ENCODE assay signal across 1 cellular context in the genomic region with DNA sequence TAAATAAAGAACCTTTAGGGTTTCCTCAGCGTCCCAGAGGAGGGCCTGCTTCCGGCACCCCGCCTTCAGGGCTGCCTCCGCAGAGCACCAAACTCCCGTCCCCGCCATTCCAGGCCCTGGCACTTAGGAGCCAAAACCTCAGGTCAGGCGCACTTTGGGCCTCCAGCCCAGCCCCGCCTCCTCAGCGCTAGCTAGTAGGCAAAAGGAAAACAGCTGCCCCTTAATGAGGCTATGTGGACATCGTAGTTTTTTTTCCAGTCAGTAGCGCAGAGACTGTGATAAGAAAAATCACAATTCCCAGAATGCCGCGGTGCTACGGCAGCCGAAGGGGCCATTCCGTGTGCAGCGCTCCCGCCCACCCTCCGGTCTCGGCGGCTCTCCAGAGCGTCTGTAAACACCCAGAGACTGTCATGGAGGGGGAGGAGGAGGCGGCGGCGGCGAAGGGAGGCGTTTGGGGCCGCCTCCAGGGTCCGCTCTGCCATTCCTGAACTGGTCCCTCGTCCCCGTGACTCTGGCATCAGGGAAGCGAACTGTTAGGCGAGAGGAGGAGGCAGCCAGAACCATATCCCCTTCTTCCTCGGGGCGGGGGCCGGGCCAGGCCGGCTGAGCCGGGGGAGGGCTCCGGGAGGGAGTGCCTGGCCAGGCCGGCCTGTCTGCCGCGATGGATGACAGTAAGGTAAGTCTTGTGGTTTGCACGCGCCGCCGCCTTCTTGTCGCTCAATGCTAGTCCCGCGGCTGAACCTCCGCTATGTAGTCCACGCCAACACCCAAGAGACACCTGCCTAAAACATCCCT.
TF ChIP-seq lines count a peak whose summit lies in the region.

A gene with protein sequence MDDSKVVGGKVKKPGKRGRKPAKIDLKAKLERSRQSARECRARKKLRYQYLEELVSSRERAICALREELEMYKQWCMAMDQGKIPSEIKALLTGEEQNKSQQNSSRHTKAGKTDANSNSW (plus strand): TSS at position 365 of the 795 bp plus-strand sequence. CDS start 297 bp downstream, at position 662.

TF ChIP-seq in A549, 52 proteins besides CTCF, POLR2A, EP300 and RAD21 (continued from another document):
- TF ChIP-seq, protein P1, sequence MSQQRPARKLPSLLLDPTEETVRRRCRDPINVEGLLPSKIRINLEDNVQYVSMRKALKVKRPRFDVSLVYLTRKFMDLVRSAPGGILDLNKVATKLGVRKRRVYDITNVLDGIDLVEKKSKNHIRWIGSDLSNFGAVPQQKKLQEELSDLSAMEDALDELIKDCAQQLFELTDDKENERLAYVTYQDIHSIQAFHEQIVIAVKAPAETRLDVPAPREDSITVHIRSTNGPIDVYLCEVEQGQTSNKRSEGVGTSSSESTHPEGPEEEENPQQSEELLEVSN (IDR thresholded peaks at IDR 0.05; ENCODE audit: borderline replicate concordance, low read depth): no peak; the same call in 1 of the 2 replicates
- TF ChIP-seq ZSCAN20 (CRISPR knock-in tag; IDR thresholded peaks at IDR 0.05): no peak
- TF ChIP-seq, protein P2, sequence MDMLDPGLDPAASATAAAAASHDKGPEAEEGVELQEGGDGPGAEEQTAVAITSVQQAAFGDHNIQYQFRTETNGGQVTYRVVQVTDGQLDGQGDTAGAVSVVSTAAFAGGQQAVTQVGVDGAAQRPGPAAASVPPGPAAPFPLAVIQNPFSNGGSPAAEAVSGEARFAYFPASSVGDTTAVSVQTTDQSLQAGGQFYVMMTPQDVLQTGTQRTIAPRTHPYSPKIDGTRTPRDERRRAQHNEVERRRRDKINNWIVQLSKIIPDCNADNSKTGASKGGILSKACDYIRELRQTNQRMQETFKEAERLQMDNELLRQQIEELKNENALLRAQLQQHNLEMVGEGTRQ (IDR thresholded peaks at IDR 0.05): no peak
- no peak for TF ChIP-seq ESRRA (IDR thresholded peaks at IDR 0.05; ENCODE audit: borderline replicate concordance, low read length)
- no peak for TF ChIP-seq JUNB (IDR thresholded peaks at IDR 0.05)
- TF ChIP-seq, protein P3, sequence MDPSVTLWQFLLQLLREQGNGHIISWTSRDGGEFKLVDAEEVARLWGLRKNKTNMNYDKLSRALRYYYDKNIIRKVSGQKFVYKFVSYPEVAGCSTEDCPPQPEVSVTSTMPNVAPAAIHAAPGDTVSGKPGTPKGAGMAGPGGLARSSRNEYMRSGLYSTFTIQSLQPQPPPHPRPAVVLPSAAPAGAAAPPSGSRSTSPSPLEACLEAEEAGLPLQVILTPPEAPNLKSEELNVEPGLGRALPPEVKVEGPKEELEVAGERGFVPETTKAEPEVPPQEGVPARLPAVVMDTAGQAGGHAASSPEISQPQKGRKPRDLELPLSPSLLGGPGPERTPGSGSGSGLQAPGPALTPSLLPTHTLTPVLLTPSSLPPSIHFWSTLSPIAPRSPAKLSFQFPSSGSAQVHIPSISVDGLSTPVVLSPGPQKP (IDR thresholded peaks at IDR 0.05; ENCODE audit: low read depth, low read length): no peak
- no peak for TF ChIP-seq RARB (CRISPR knock-in tag; IDR thresholded peaks at IDR 0.05)
- no peak for TF ChIP-seq ZC3H11A (IDR thresholded peaks at IDR 0.05)
- no peak for TF ChIP-seq TFCP2L1 (CRISPR knock-in tag; IDR thresholded peaks at IDR 0.05)
- no peak for TF ChIP-seq ZNF302 (CRISPR knock-in tag; IDR thresholded peaks at IDR 0.05)
- no peak for TF ChIP-seq CHD4 (IDR thresholded peaks at IDR 0.05; ENCODE audit: borderline replicate concordance)
- no peak for TF ChIP-seq FOXS1 (CRISPR knock-in tag; IDR thresholded peaks at IDR 0.05)
- TF ChIP-seq, protein P4, sequence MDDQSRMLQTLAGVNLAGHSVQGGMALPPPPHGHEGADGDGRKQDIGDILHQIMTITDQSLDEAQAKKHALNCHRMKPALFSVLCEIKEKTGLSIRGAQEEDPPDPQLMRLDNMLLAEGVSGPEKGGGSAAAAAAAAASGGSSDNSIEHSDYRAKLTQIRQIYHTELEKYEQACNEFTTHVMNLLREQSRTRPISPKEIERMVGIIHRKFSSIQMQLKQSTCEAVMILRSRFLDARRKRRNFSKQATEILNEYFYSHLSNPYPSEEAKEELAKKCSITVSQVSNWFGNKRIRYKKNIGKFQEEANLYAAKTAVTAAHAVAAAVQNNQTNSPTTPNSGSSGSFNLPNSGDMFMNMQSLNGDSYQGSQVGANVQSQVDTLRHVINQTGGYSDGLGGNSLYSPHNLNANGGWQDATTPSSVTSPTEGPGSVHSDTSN (IDR thresholded peaks at IDR 0.05): peak; percentile 45; the same call in 1 of the 2 replicates
- TF ChIP-seq BHLHE40 (IDR thresholded peaks at IDR 0.05; ENCODE audit: low read depth, low read length): no peak
- TF ChIP-seq ZFP36 (IDR thresholded peaks at IDR 0.05; ENCODE audit: borderline replicate concordance, partially characterized antibody): no peak
- TF ChIP-seq KDM5A (IDR thresholded peaks at IDR 0.05): peak; percentile 25; the same call in 1 of the 2 replicates
- TF ChIP-seq CEBPB (IDR thresholded peaks at IDR 0.05): no peak; a peak in 1 of 4 replicates
- TF ChIP-seq RFX5 (IDR thresholded peaks at IDR 0.05): no peak
- peak; percentile 28; the same call in 2 of the 3 replicates for TF ChIP-seq SMC3 (IDR thresholded peaks at IDR 0.05)
- TF ChIP-seq HDAC2 (IDR thresholded peaks at IDR 0.05): no peak
- TF ChIP-seq, protein P5, sequence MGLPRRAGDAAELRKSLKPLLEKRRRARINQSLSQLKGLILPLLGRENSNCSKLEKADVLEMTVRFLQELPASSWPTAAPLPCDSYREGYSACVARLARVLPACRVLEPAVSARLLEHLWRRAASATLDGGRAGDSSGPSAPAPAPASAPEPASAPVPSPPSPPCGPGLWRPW (IDR thresholded peaks at IDR 0.05): no peak
- no peak for TF ChIP-seq CHD2 (IDR thresholded peaks at IDR 0.05; ENCODE audit: low read length, partially characterized antibody)
- TF ChIP-seq FOSL2 (IDR thresholded peaks at IDR 0.05): no peak
- TF ChIP-seq FOSL2 (CRISPR knock-in tag; IDR thresholded peaks at IDR 0.05): peak; percentile 43
- no peak for TF ChIP-seq RNF2 (IDR thresholded peaks at IDR 0.05; ENCODE audit: borderline replicate concordance, low read depth)
- TF ChIP-seq, protein P6, sequence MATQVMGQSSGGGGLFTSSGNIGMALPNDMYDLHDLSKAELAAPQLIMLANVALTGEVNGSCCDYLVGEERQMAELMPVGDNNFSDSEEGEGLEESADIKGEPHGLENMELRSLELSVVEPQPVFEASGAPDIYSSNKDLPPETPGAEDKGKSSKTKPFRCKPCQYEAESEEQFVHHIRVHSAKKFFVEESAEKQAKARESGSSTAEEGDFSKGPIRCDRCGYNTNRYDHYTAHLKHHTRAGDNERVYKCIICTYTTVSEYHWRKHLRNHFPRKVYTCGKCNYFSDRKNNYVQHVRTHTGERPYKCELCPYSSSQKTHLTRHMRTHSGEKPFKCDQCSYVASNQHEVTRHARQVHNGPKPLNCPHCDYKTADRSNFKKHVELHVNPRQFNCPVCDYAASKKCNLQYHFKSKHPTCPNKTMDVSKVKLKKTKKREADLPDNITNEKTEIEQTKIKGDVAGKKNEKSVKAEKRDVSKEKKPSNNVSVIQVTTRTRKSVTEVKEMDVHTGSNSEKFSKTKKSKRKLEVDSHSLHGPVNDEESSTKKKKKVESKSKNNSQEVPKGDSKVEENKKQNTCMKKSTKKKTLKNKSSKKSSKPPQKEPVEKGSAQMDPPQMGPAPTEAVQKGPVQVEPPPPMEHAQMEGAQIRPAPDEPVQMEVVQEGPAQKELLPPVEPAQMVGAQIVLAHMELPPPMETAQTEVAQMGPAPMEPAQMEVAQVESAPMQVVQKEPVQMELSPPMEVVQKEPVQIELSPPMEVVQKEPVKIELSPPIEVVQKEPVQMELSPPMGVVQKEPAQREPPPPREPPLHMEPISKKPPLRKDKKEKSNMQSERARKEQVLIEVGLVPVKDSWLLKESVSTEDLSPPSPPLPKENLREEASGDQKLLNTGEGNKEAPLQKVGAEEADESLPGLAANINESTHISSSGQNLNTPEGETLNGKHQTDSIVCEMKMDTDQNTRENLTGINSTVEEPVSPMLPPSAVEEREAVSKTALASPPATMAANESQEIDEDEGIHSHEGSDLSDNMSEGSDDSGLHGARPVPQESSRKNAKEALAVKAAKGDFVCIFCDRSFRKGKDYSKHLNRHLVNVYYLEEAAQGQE (IDR thresholded peaks at IDR 0.05): no peak; the same call in 1 of the 2 replicates
- TF ChIP-seq HOXB5 (CRISPR knock-in tag; IDR thresholded peaks at IDR 0.05): peak; percentile 87
- TF ChIP-seq MAFK (IDR thresholded peaks at IDR 0.05; ENCODE audit: partially characterized antibody): no peak
- TF ChIP-seq RCOR1 (IDR thresholded peaks at IDR 0.05; ENCODE audit: low read depth, low read length): 0 out of 2 replicates have a peak, but pooled peaks have one; percentile 51
- TF ChIP-seq NPAS2 (CRISPR knock-in tag; IDR thresholded peaks at IDR 0.05; ENCODE audit: borderline replicate concordance): no peak
- TF ChIP-seq, protein P7, sequence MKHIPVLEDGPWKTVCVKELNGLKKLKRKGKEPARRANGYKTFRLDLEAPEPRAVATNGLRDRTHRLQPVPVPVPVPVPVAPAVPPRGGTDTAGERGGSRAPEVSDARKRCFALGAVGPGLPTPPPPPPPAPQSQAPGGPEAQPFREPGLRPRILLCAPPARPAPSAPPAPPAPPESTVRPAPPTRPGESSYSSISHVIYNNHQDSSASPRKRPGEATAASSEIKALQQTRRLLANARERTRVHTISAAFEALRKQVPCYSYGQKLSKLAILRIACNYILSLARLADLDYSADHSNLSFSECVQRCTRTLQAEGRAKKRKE (CRISPR knock-in tag; IDR thresholded peaks at IDR 0.05; ENCODE audit: low read depth): no peak
- TF ChIP-seq POLR2AphosphoS2 (conservative IDR thresholded peaks at IDR 0.05; ENCODE audit: low read length): no peak
- peak; percentile 69 for TF ChIP-seq PHF8 (IDR thresholded peaks at IDR 0.05; ENCODE audit: borderline replicate concordance, low read depth)
- TF ChIP-seq NR3C1 (IDR thresholded peaks at IDR 0.05): no peak
- TF ChIP-seq, protein P8, sequence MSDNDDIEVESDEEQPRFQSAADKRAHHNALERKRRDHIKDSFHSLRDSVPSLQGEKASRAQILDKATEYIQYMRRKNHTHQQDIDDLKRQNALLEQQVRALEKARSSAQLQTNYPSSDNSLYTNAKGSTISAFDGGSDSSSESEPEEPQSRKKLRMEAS (IDR thresholded peaks at IDR 0.05): peak; percentile 91
- TF ChIP-seq HEYL (CRISPR knock-in tag; IDR thresholded peaks at IDR 0.05): no peak
- TF ChIP-seq TP53 (CRISPR knock-in tag; IDR thresholded peaks at IDR 0.05): 0 out of 2 replicates have a peak, but pooled peaks have one; percentile 18
- peak; percentile 55; the same call in 1 of the 2 replicates for TF ChIP-seq MAZ (IDR thresholded peaks at IDR 0.05; ENCODE audit: borderline replicate concordance, low read depth, low read length)
- no peak for TF ChIP-seq EHF (CRISPR knock-in tag; IDR thresholded peaks at IDR 0.05)
- peak; percentile 81 to 94; a peak in 4 of 5 replicates for TF ChIP-seq JUN (IDR thresholded peaks at IDR 0.05)
- no peak for TF ChIP-seq NFE2L2 (conservative IDR thresholded peaks at IDR 0.05; ENCODE audit: low read length)
- TF ChIP-seq HOXA7 (CRISPR knock-in tag; IDR thresholded peaks at IDR 0.05): no peak
- no peak for TF ChIP-seq EHMT2 (IDR thresholded peaks at IDR 0.05; ENCODE audit: low read depth)
